In genomic region chr13:49219647-49220034, GRCh38 we compare ENCODE assay signal across 8 cellular contexts. TPM values are rescaled to one million over a fixed set of nuclear protein-coding genes. Genes with fewer than 3 reads are reported as not detected.
A peak's percentile ranks its signal among the peaks of the same experiment; 100 is the strongest.
DNase-seq lines count a peak whose midpoint lies in the region; ATAC-seq, FAIRE-seq and TF ChIP-seq lines count a peak whose summit lies in the region.

No MANE protein-coding gene starts in this region.

- H3K27me3 Mint-ChIP-seq in CD4-positive, alpha-beta T cell: peaks cover 76% of the 10 kb centered on the region

- peak overlapping the region; percentile 73 for H3K4me3 Mint-ChIP-seq in CD4-positive, alpha-beta T cell

- no peak for FAIRE-seq in small intestine (lab: Jason Lieb, UNC)

- H4K91ac ChIP-seq in neuronal stem cell (ENCODE audit: low read depth, low read length, poor library complexity): no peak overlapping the region

- peak overlapping the region; percentile 64 for H3K4me3 ChIP-seq in HUES6 (ENCODE audit: low read depth, low read length)
- H3K4me3 ChIP-seq in ectodermal cell (ENCODE audit: insufficient read depth, low read depth, low read length): peak overlapping the region; percentile 13
- H3K4me3 ChIP-seq in neuronal stem cell (ENCODE audit: low read length in 2 of 2): peak overlapping the region; percentile 37 to 79
- H3K4me3 ChIP-seq in small intestine (ENCODE audit: low read depth in 1 of 2, low read length in 2 of 2): peak overlapping the region in 1 of 2 donors; percentile 54

- H3K4ac ChIP-seq in neuronal stem cell (ENCODE audit: low read length): no peak overlapping the region

- peak overlapping the region; percentile 95 for H2AFZ ChIP-seq in neuronal stem cell (ENCODE audit: low read length)

- H3K27ac ChIP-seq in CD4-positive, alpha-beta T cell (ENCODE audit: low read depth, low read length): no peak overlapping the region
- H3K27ac ChIP-seq in HUES6 (ENCODE audit: low read depth, low read length) (no peak overlapping the region), ectodermal cell (ENCODE audit: insufficient read depth, low read depth, low read length, poor library complexity, severe bottlenecking) (no peak overlapping the region), neuronal stem cell (replicated peaks; ENCODE audit: low read length) (no peak overlapping the region), small intestine (ENCODE audit: low read depth in 1 of 2, low read length in 1 of 2) (no peak overlapping the region)

- POLR2A ChIA-PET in CD4-positive, alpha-beta T cell (lab: Charles Lee): no interaction called here

- no peaks in the 10 kb centered on the region for H3K79me1 ChIP-seq in neuronal stem cell (ENCODE audit: low read depth, low read length)

- ATAC-seq in CD4-positive, alpha-beta T cell (ENCODE audit: poor library complexity): peak; percentile 5
- ATAC-seq in GM18511 (IDR thresholded peaks at IDR 0.05; ENCODE audit: unreplicated experiment): no peak
- ATAC-seq in HG03135 (IDR thresholded peaks at IDR 0.05; ENCODE audit: unreplicated experiment): no peak
- no peak for ATAC-seq in GM21737 (IDR thresholded peaks at IDR 0.05; ENCODE audit: unreplicated experiment)

- no peak overlapping the region for H3K27ac Mint-ChIP-seq in CD4-positive, alpha-beta T cell

- H3K36me3 Mint-ChIP-seq in CD4-positive, alpha-beta T cell (ENCODE audit: low read depth): no peaks in the 10 kb centered on the region

- H3K4me1 Mint-ChIP-seq in CD4-positive, alpha-beta T cell (ENCODE audit: low read depth): peaks cover 16% of the 10 kb centered on the region

- CTCF ChIA-PET in CD4-positive, alpha-beta T cell (lab: Charles Lee): no interaction called here

- no peak overlapping the region for H4K8ac ChIP-seq in neuronal stem cell (ENCODE audit: low read depth, low read length)

- H2AK5ac ChIP-seq in neuronal stem cell (ENCODE audit: low read depth, low read length): no peak overlapping the region

- H3K36me3 ChIP-seq in HUES6 (ENCODE audit: control insufficient read depth, insufficient read depth, low read length): no peaks in the 10 kb centered on the region
- no peaks in the 10 kb centered on the region for H3K36me3 ChIP-seq in ectodermal cell (ENCODE audit: control insufficient read depth, insufficient read depth, low read length)
- H3K36me3 ChIP-seq in neuronal stem cell (replicated peaks in 1 of 2; ENCODE audit: control insufficient read depth in 2 of 2, insufficient read depth in 2 of 2, low read length in 2 of 2): no peaks in the 10 kb centered on the region
- no peaks in the 10 kb centered on the region for H3K36me3 ChIP-seq in small intestine (ENCODE audit: control insufficient read depth in 2 of 2, insufficient read depth in 2 of 2, low read length in 2 of 2)

- no peak overlapping the region for H2BK12ac ChIP-seq in neuronal stem cell (ENCODE audit: low read length)

- peaks cover 53% of the 10 kb centered on the region for H3K27me3 ChIP-seq in CD4-positive, alpha-beta T cell (ENCODE audit: control insufficient read depth, insufficient read depth, low read length)
- H3K27me3 ChIP-seq in HUES6 (ENCODE audit: control insufficient read depth, insufficient read depth, low read length) (peaks cover 87% of the 10 kb centered on the region), ectodermal cell (ENCODE audit: control insufficient read depth, insufficient read depth, low read length, poor library complexity, severe bottlenecking) (peaks cover 82% of the 10 kb centered on the region), neuronal stem cell (ENCODE audit: control insufficient read depth in 3 of 3, insufficient read depth in 3 of 3, low read depth in 1 of 3, low read length in 3 of 3) (peaks cover 28 to 78% (median 62%) of the 10 kb centered on the region in 3 experiments), small intestine (ENCODE audit: control insufficient read depth in 2 of 2, insufficient read depth in 2 of 2, low read length in 2 of 2) (peaks cover 12 to 29% of the 10 kb centered on the region in 2 donors)

- intact Hi-C loops in CD4-positive, alpha-beta T cell (cut with DNase I, micrococcal nuclease): no loop called here

- no peak overlapping the region for H2BK120ac ChIP-seq in neuronal stem cell (ENCODE audit: low read depth, low read length)

- H2BK5ac ChIP-seq in neuronal stem cell (ENCODE audit: low read length): no peak overlapping the region

- no peaks in the 10 kb centered on the region for H3K9me3 Mint-ChIP-seq in CD4-positive, alpha-beta T cell

- no peak overlapping the region for H3K23ac ChIP-seq in neuronal stem cell (ENCODE audit: low read depth, low read length, poor library complexity)

- H3K4me1 ChIP-seq in HUES6 (ENCODE audit: control insufficient read depth, insufficient read depth, low read length) (peaks cover 20% of the 10 kb centered on the region), ectodermal cell (ENCODE audit: control insufficient read depth, insufficient read depth, low read length) (peaks cover 7% of the 10 kb centered on the region), neuronal stem cell (ENCODE audit: control insufficient read depth in 2 of 2, insufficient read depth in 1 of 2, low read depth in 1 of 2, low read length in 2 of 2) (peaks cover 5 to 6% of the 10 kb centered on the region in 2 donors), small intestine (ENCODE audit: control insufficient read depth in 2 of 2, insufficient read depth in 1 of 2, low read depth in 1 of 2, low read length in 1 of 2) (peaks cover 0 to 2% of the 10 kb centered on the region in 2 donors)

- no peak overlapping the region for H3K18ac ChIP-seq in neuronal stem cell (ENCODE audit: low read length)

- no peak overlapping the region for H3K14ac ChIP-seq in neuronal stem cell (ENCODE audit: low read length)

- no peak for DNase-seq in CD4-positive, alpha-beta T cell
- no peak for DNase-seq in neuronal stem cell (ENCODE audit: low spot score)
- no peak for DNase-seq in small intestine

- peak overlapping the region; percentile 60 for H3K4me2 ChIP-seq in neuronal stem cell (ENCODE audit: insufficient read depth, low read length, poor library complexity, severe bottlenecking)

- no peak overlapping the region for H2BK15ac ChIP-seq in neuronal stem cell (ENCODE audit: low read length)

- H3K9me3 ChIP-seq in CD4-positive, alpha-beta T cell (ENCODE audit: control insufficient read depth, low read length): no peaks in the 10 kb centered on the region
- no peaks in the 10 kb centered on the region for H3K9me3 ChIP-seq in HUES6 (ENCODE audit: control insufficient read depth, insufficient read depth, low read depth, low read length)
- no peaks in the 10 kb centered on the region for H3K9me3 ChIP-seq in ectodermal cell (ENCODE audit: control insufficient read depth, low read length)
- H3K9me3 ChIP-seq in neuronal stem cell (replicated peaks in 1 of 2; ENCODE audit: control insufficient read depth in 2 of 2, insufficient read depth in 1 of 2, low read depth in 1 of 2, low read length in 2 of 2): peaks cover 2 to 19% of the 10 kb centered on the region in 2 donors
- H3K9me3 ChIP-seq in small intestine (ENCODE audit: control insufficient read depth, low read depth): no peaks in the 10 kb centered on the region

- TF ChIP-seq CTCF in CD4-positive, alpha-beta T cell (IDR thresholded peaks at IDR 0.05): no peak

- WGBS in ectodermal cell, 2 experiments: 21 to 22% methylated on average over 17 of the region's 17 CpGs
- WGBS in neuronal stem cell (ENCODE audit: extremely low coverage in 2 of 2, insufficient read length in 2 of 2, insufficient replicate concordance in 1 of 2), 2 donors: no CpG with 5 or more reads among the region's 17 CpGs
- WGBS in small intestine, 3 donors: 13 to 26% (median 16%) methylated on average over 17 of the region's 17 CpGs

- H3K9ac ChIP-seq in HUES6 (ENCODE audit: low read length) (no peak overlapping the region), neuronal stem cell (ENCODE audit: low read depth, low read length, poor library complexity) (no peak overlapping the region)

RNA-seq across cellular contexts. Expression of gene MLNR, which starts 0.5 kb away (rescaled TPM):
- not detected for total RNA-seq in CD4-positive, alpha-beta T cell
- not detected for polyA plus RNA-seq in ectodermal cell (2013, experiment 1 of 4)
- polyA plus RNA-seq in ectodermal cell (2013, experiment 2 of 4): not detected
- not detected for polyA plus RNA-seq in ectodermal cell (2013, experiment 3 of 4)
- polyA plus RNA-seq in ectodermal cell (2013, experiment 4 of 4): not detected
- polyA plus RNA-seq in neuronal stem cell (2013, experiment 1 of 2): not detected
- not detected for polyA plus RNA-seq in neuronal stem cell (2013, experiment 2 of 2)
- not detected for polyA plus RNA-seq in small intestine

RNA-seq across cellular contexts. Expression of gene CDADC1, which starts 28.1 kb away (rescaled TPM):
- total RNA-seq in CD4-positive, alpha-beta T cell: 10 to 100 TPM in 1 of 2 experiments, 1 to 10 TPM in 1; 9.1 to 11.3 TPM
- 7.4 TPM for polyA plus RNA-seq in ectodermal cell (2013, experiment 1 of 4)
- polyA plus RNA-seq in ectodermal cell (2013, experiment 2 of 4): 7.1 TPM
- polyA plus RNA-seq in ectodermal cell (2013, experiment 3 of 4): 4.5 TPM
- polyA plus RNA-seq in ectodermal cell (2013, experiment 4 of 4): 7.4 TPM
- polyA plus RNA-seq in neuronal stem cell (2013, experiment 1 of 2): 8.6 TPM
- polyA plus RNA-seq in neuronal stem cell (2013, experiment 2 of 2): 8.6 TPM
- polyA plus RNA-seq in small intestine: 1 to 10 TPM; 3.2 to 4.3 (median 3.4) TPM
